23 cellular contexts compared by ENCODE assay signal in genomic region chr4:15740764-15741404, GRCh38.
"Had no signal": no experiment of that assay in that cellular context is flagged by ENCODE, and none has a peak within 500 bp of the region (broad histone marks: within the 10 kb centered on the region; RNA-seq: fewer than 3 reads in every experiment).

No MANE protein-coding gene starts in this region.

- H3K27me3 ChIP-seq: esophagus muscularis mucosa, gastrocnemius medialis, spleen, testis, tibial nerve, upper lobe of right lung, vagina had no signal

- H3K79me2 ChIP-seq: parathyroid adenoma had no signal

- DNase-seq: effector memory CD8-positive, alpha-beta T cell; gastrocnemius medialis; left ventricle myocardium inferior; mesenchymal stem cell; naive B cell; occipital lobe; psoas muscle; retina; spleen; stimulated activated CD4-positive, alpha-beta T cell treated with anti-CD3 and anti-CD28 coated beads, Interleukin-15, amount 100 ng/mL, for 24 hours; stimulated activated CD4-positive, alpha-beta T cell treated with anti-CD3 and anti-CD28 coated beads, Interleukin-1b, Interleukin-23, amount 100 ng/mL, for 48 hours; stimulated activated CD4-positive, alpha-beta T cell treated with anti-CD3 and anti-CD28 coated beads, Interleukin-4, amount 100 ng/mL, for 24 hours; testis; upper lobe of right lung had no signal

- H3K9ac ChIP-seq: parathyroid adenoma had no signal

- H3K9me3 ChIP-seq: esophagus muscularis mucosa, gastrocnemius medialis, testis, upper lobe of right lung, vagina had no signal

- H3K4me1 ChIP-seq: esophagus muscularis mucosa, gastrocnemius medialis, left ventricle myocardium inferior, parathyroid adenoma, spleen, testis, tibial nerve, upper lobe of right lung, vagina had no signal

- H3K4me3 ChIP-seq: esophagus muscularis mucosa, gastrocnemius medialis, left ventricle myocardium inferior, lung, psoas muscle, spleen, testis, tibial nerve, upper lobe of right lung, vagina had no signal

- FAIRE-seq: keratinocyte had no signal

- H3K27ac ChIP-seq: epithelial cell of prostate, esophagus muscularis mucosa, gastrocnemius medialis, left ventricle myocardium inferior, parathyroid adenoma, psoas muscle, spleen, testis, tibial nerve, upper lobe of right lung, vagina had no signal

- ATAC-seq: effector memory CD8-positive, alpha-beta T cell; gastrocnemius medialis; psoas muscle; sciatic nerve; stimulated activated memory B cell treated with anti-CD40 and anti-IgM and Interleukin-4, amounts not matched to agents 10 μg/mL and 1 μg/mL and 100 μg/mL, for 72 hours; upper lobe of right lung had no signal

- H2AFZ ChIP-seq: parathyroid adenoma had no signal

- H3K36me3 ChIP-seq: esophagus muscularis mucosa, gastrocnemius medialis, left ventricle myocardium inferior, tibial nerve, upper lobe of right lung, vagina had no signal
